Comparison of ENCODE assay signal across 9 cellular contexts in genomic region chr3:56467108-56467507, GRCh38. TPM values are rescaled to one million over a fixed set of nuclear protein-coding genes. Genes with fewer than 3 reads are reported as not detected.
DNase-seq lines count a peak whose midpoint lies in the region; ATAC-seq and TF ChIP-seq lines count a peak whose summit lies in the region.
"Had no signal": no experiment of that assay in that cellular context is flagged by ENCODE, and none has a peak within 500 bp of the region (broad histone marks: within the 10 kb centered on the region; RNA-seq: fewer than 3 reads in every experiment).

No MANE protein-coding gene starts in this region.

- H3K27me3 Mint-ChIP-seq in activated naive CD8-positive, alpha-beta T cell treated with anti-CD3 and anti-CD28 coated beads, Interleukin-2, amount 10 ng/mL, durations not matched to agents 7 days and 5 days = peaks cover 52% of the 10 kb centered on the region
- peaks cover 68 to 88% of the 10 kb centered on the region in 2 donors for H3K27me3 Mint-ChIP-seq in effector memory CD8-positive, alpha-beta T cell

- H3K9me3 ChIP-seq in heart left ventricle = no peaks in the 10 kb centered on the region
- no peaks in the 10 kb centered on the region for H3K9me3 ChIP-seq in ovary

- TF ChIP-seq CTCF in heart left ventricle (IDR thresholded peaks at IDR 0.05) = no peak
- TF ChIP-seq CTCF in ovary (IDR thresholded peaks at IDR 0.05) = no peak

- H3K9me3 Mint-ChIP-seq in activated naive CD8-positive, alpha-beta T cell treated with anti-CD3 and anti-CD28 coated beads, Interleukin-2, amount 10 ng/mL, durations not matched to agents 7 days and 5 days = no peaks in the 10 kb centered on the region
- H3K9me3 Mint-ChIP-seq in effector memory CD8-positive, alpha-beta T cell = no peaks in the 10 kb centered on the region
- H3K9me3 Mint-ChIP-seq: dendritic cell treated with granulocyte-macrophage colony-stimulating factor and Interleukin-4, amounts not matched to agents 40 ng/mL and 50 ng/mL, for 4 days had no signal

- H3K27ac ChIP-seq in heart left ventricle = no peak overlapping the region
- no peak overlapping the region for H3K27ac ChIP-seq in ovary

- intact Hi-C loops in heart left ventricle (cut with DNase I) = no loop called here
- intact Hi-C loops in ovary (cut with DNase I) = no loop called here

- TF ChIP-seq POLR2A in heart left ventricle (IDR thresholded peaks at IDR 0.05) (no peak), ovary (IDR thresholded peaks at IDR 0.05) (no peak)

- H3K4me1 Mint-ChIP-seq in activated naive CD8-positive, alpha-beta T cell treated with anti-CD3 and anti-CD28 coated beads, Interleukin-2, amount 10 ng/mL, durations not matched to agents 7 days and 5 days = peaks cover 4% of the 10 kb centered on the region
- H3K4me1 Mint-ChIP-seq in effector memory CD8-positive, alpha-beta T cell (ENCODE audit: low read depth in 2 of 2) = peaks cover 0 to 3% of the 10 kb centered on the region in 2 donors

- peaks cover 0 to 52% (median 4%) of the 10 kb centered on the region in 9 donors for H3K27me3 ChIP-seq in heart left ventricle
- H3K27me3 ChIP-seq in ovary = no peaks in the 10 kb centered on the region

- 1 to 3% (median 2%) methylated on average over 14 of the region's 14 CpGs for WGBS in heart left ventricle, 4 donors
- WGBS in ovary, 3 donors = 0 to 1% (median 1%) methylated on average over 14 of the region's 14 CpGs

- H3K4me1 ChIP-seq in heart left ventricle = peaks cover 0 to 18% (median 2%) of the 10 kb centered on the region in 12 donors
- H3K4me1 ChIP-seq in ovary (ENCODE audit: insufficient read depth) = peaks cover 4% of the 10 kb centered on the region

- DNase-seq in AG08396 (ENCODE audit: low spot score) = peak; percentile 55
- peak; percentile 91 for DNase-seq in NCI-H2227 treated with DMSO at 0.1 percent for 48 hours (lab: John Stamatoyannopoulos, UW)
- no peak for DNase-seq in activated naive CD8-positive, alpha-beta T cell treated with anti-CD3 and anti-CD28 coated beads, Interleukin-2, amount 10 ng/mL, durations not matched to agents 7 days and 5 days
- DNase-seq in heart left ventricle = peak in 4 of 5 donors; percentile 73 to 83 (median 75)
- DNase-seq in ovary = peak; percentile 80 to 83 (median 82)
- DNase-seq in effector memory CD8-positive, alpha-beta T cell = no peak

- peak; percentile 55 for ATAC-seq in GM21529 (IDR thresholded peaks at IDR 0.05; ENCODE audit: unreplicated experiment)
- ATAC-seq in activated naive CD8-positive, alpha-beta T cell treated with anti-CD3 and anti-CD28 coated beads, Interleukin-2, amount 10 ng/mL, durations not matched to agents 7 days and 5 days (ENCODE audit: low read depth) = no peak
- peak; percentile 89 to 95 (median 94) for ATAC-seq in heart left ventricle
- no peak for ATAC-seq in effector memory CD8-positive, alpha-beta T cell (replicated peaks)
- no peak for ATAC-seq in HG02571 (IDR thresholded peaks at IDR 0.05; ENCODE audit: unreplicated experiment)

- H3K27ac Mint-ChIP-seq in activated naive CD8-positive, alpha-beta T cell treated with anti-CD3 and anti-CD28 coated beads, Interleukin-2, amount 10 ng/mL, durations not matched to agents 7 days and 5 days = no peak overlapping the region
- H3K27ac Mint-ChIP-seq in effector memory CD8-positive, alpha-beta T cell = no peak overlapping the region
- H3K27ac Mint-ChIP-seq: dendritic cell treated with granulocyte-macrophage colony-stimulating factor and Interleukin-4, amounts not matched to agents 40 ng/mL and 50 ng/mL, for 4 days had no signal

- no peaks in the 10 kb centered on the region for H3K36me3 ChIP-seq in heart left ventricle
- H3K36me3 ChIP-seq in ovary = no peaks in the 10 kb centered on the region

- TF ChIP-seq EP300 in ovary (IDR thresholded peaks at IDR 0.05) = no peak

- POLR2A ChIA-PET in activated naive CD8-positive, alpha-beta T cell treated with anti-CD3 and anti-CD28 coated beads, Interleukin-2, amount 10 ng/mL, durations not matched to agents 7 days and 5 days (lab: Charles Lee) = no interaction called here

- H3K4me3 ChIP-seq in heart left ventricle (peak overlapping the region; percentile 25 to 68 (median 55)), ovary (peak overlapping the region; percentile 36)

- peak overlapping the region; percentile 77 for H3K4me3 Mint-ChIP-seq in activated naive CD8-positive, alpha-beta T cell treated with anti-CD3 and anti-CD28 coated beads, Interleukin-2, amount 10 ng/mL, durations not matched to agents 7 days and 5 days
- H3K4me3 Mint-ChIP-seq in effector memory CD8-positive, alpha-beta T cell = peak overlapping the region in 1 of 2 donors; percentile 37
- H3K4me3 Mint-ChIP-seq: dendritic cell treated with granulocyte-macrophage colony-stimulating factor and Interleukin-4, amounts not matched to agents 40 ng/mL and 50 ng/mL, for 4 days had no signal

- no peaks in the 10 kb centered on the region for H3K36me3 Mint-ChIP-seq in activated naive CD8-positive, alpha-beta T cell treated with anti-CD3 and anti-CD28 coated beads, Interleukin-2, amount 10 ng/mL, durations not matched to agents 7 days and 5 days
- no peaks in the 10 kb centered on the region for H3K36me3 Mint-ChIP-seq in effector memory CD8-positive, alpha-beta T cell (ENCODE audit: insufficient read depth)

RNA-seq across cellular contexts. Expression of gene ERC2, which starts 1.2 kb away (rescaled TPM):
- total RNA-seq in activated naive CD8-positive, alpha-beta T cell treated with anti-CD3 and anti-CD28 coated beads, Interleukin-2, amount 10 ng/mL, durations not matched to agents 7 days and 5 days = not detected
- total RNA-seq in heart left ventricle (1 to 10 TPM in 6 of 9 donors, under 1 TPM in 3; 0.16 to 3.8 (median 1.7) TPM), ovary (1 to 10 TPM; 2.1 to 9.4 (median 6.0) TPM)
- polyA plus RNA-seq in heart left ventricle (under 1 TPM; 0.64 to 0.76 TPM), ovary (1 to 10 TPM; 1.2 to 1.3 TPM)

Comparison
In these comparisons a context has a peak if more than half of its experiments do, and no peak if none do; other contexts are left out.
1. DNase-seq: peak in AG08396 (single experiment), NCI-H2227 treated with DMSO at 0.1 percent for 48 hours (single experiment), heart left ventricle (4 of 5) and ovary (5 of 5); none in activated naive CD8-positive, alpha-beta T cell treated with anti-CD3 and anti-CD28 coated beads, Interleukin-2, amount 10 ng/mL, durations not matched to agents 7 days and 5 days (single experiment) and effector memory CD8-positive, alpha-beta T cell (0 of 3).
2. ATAC-seq: peak in GM21529 (single experiment) and heart left ventricle (4 of 4); none in activated naive CD8-positive, alpha-beta T cell treated with anti-CD3 and anti-CD28 coated beads, Interleukin-2, amount 10 ng/mL, durations not matched to agents 7 days and 5 days (single experiment), effector memory CD8-positive, alpha-beta T cell (single experiment) and HG02571 (single experiment).